ENCODE assay signal across 14 cellular contexts in the genomic region with DNA sequence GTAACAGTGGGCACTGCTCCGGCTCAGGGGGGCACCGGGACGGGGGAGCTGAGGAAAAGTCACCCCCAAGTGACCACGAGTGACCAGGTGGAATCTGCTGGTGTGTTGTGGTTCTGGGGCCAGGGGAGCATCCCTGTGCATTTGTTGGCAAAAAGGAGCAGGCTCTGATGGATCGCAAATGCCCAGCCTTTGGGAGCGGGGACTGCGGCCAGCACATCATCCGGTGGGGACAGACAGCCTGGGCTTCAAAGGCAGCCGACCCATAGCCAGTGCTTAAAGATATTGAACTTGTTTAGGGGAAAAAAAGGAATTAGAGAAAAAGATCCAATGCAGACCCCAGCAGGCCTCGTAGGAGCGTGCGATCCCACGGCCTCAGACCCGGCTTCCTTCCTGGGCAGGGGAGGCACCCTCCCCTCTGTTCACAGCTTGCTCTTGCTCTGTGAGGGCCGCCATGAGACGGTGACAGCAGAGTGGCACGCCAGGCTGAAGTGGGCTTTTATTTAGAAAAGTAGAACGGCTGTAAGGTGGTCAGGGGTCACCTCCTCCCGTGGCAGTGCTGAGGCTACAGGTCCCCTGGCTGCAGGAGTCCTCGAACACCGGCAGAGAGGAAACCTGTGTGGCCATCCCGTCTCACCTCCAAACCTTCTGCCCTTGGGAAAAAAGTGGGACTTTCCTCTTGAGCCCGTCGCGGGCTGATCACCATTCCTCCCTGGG. TPM values are rescaled to one million over a fixed set of nuclear protein-coding genes. Genes with fewer than 3 reads are reported as not detected.
DNase-seq lines count a peak whose midpoint lies in the region; FAIRE-seq and TF ChIP-seq lines count a peak whose summit lies in the region.
"Had no signal": no experiment of that assay in that cellular context is flagged by ENCODE, and none has a peak within 500 bp of the region (broad histone marks: within the 10 kb centered on the region; RNA-seq: fewer than 3 reads in every experiment).

No MANE protein-coding gene starts in this region.

- no peaks in the 10 kb centered on the region for H3K4me1 Mint-ChIP-seq in activated naive CD8-positive, alpha-beta T cell treated with anti-CD3 and anti-CD28 coated beads for 36 hours

- H3K4me1 ChIP-seq in GM23248 (ENCODE audit: insufficient read depth) (peaks cover 21% of the 10 kb centered on the region), esophagus muscularis mucosa (peaks cover 17 to 59% (median 50%) of the 10 kb centered on the region in 4 donors), osteoblast (ENCODE audit: insufficient read depth, low read length) (peaks cover 13% of the 10 kb centered on the region), tibial artery (peaks cover 0 to 60% (median 35%) of the 10 kb centered on the region in 4 donors)

- H3K9me2 ChIP-seq in GM23248 (ENCODE audit: insufficient read depth) = no peaks in the 10 kb centered on the region

- no peak for TF ChIP-seq EP300 in esophagus muscularis mucosa (IDR thresholded peaks at IDR 0.05)

- no peak for FAIRE-seq in GM12892 (lab: Jason Lieb, UNC)
- FAIRE-seq: A549, HTR-8/SVneo, K562 had no signal

- no peak overlapping the region for H3K4me3 Mint-ChIP-seq in activated naive CD8-positive, alpha-beta T cell treated with anti-CD3 and anti-CD28 coated beads for 36 hours

- H2AFZ ChIP-seq in GM23248 = no peak overlapping the region
- no peak overlapping the region for H2AFZ ChIP-seq in osteoblast (ENCODE audit: low read length)

- TF ChIP-seq CTCF in esophagus muscularis mucosa (IDR thresholded peaks at IDR 0.05) = no peak
- TF ChIP-seq CTCF in osteoblast (IDR thresholded peaks at IDR 0.05; ENCODE audit: extremely low read depth, low read depth, low read length) = no peak
- no peak for TF ChIP-seq CTCF in tibial artery (IDR thresholded peaks at IDR 0.05)

- peaks cover 97% of the 10 kb centered on the region for H3K79me2 ChIP-seq in GM23248 (ENCODE audit: insufficient read depth)
- H3K79me2 ChIP-seq in osteoblast (ENCODE audit: insufficient read depth, low read length) = peaks cover 95% of the 10 kb centered on the region

- 94 to 97% methylated on average over 25 of the region's 25 CpGs for WGBS in GM23248 (ENCODE audit: low coverage in 1 of 2, low lambda C conversion rate in 2 of 2, missing lambda C conversion rate in 2 of 2), 2 experiments
- 89% methylated on average over 23 of the region's 25 CpGs for WGBS in esophagus muscularis mucosa

- H3K36me3 ChIP-seq in GM23248 (ENCODE audit: low read depth) = peaks cover 6% of the 10 kb centered on the region; the same call in 1 of the 2 replicates
- no peaks in the 10 kb centered on the region for H3K36me3 ChIP-seq in esophagus muscularis mucosa
- H3K36me3 ChIP-seq in osteoblast (ENCODE audit: insufficient read depth, low read length) = peaks cover 21% of the 10 kb centered on the region
- no peaks in the 10 kb centered on the region for H3K36me3 ChIP-seq in tibial artery

- no peaks in the 10 kb centered on the region for H3K36me3 Mint-ChIP-seq in activated naive CD8-positive, alpha-beta T cell treated with anti-CD3 and anti-CD28 coated beads for 36 hours

- H3K9ac ChIP-seq in GM23248 = 0 out of 2 replicates have a peak overlapping the region, but pooled peaks have one; percentile 20

- H3K4me2 ChIP-seq in GM23248 (ENCODE audit: unreplicated experiment) (no peak overlapping the region), osteoblast (ENCODE audit: insufficient read depth, low read length) (no peak overlapping the region)
- H3K4me2 ChIP-seq: A549 had no signal

- H3K4me3 ChIP-seq in GM23248 (no peak overlapping the region), esophagus muscularis mucosa (no peak overlapping the region), osteoblast (ENCODE audit: insufficient read depth, low read length) (no peak overlapping the region), tibial artery (no peak overlapping the region)
- H3K4me3 ChIP-seq: A549, K562 had no signal

- no peaks in the 10 kb centered on the region for H3K27me3 ChIP-seq in GM23248 (replicated peaks; ENCODE audit: insufficient read depth)
- H3K27me3 ChIP-seq in esophagus muscularis mucosa = no peaks in the 10 kb centered on the region
- H3K27me3 ChIP-seq in osteoblast (ENCODE audit: insufficient read depth, low read length) = no peaks in the 10 kb centered on the region
- H3K27me3 ChIP-seq in tibial artery = no peaks in the 10 kb centered on the region

- no peak for TF ChIP-seq POLR2A in esophagus muscularis mucosa (IDR thresholded peaks at IDR 0.05; ENCODE audit: low read depth)
- no peak for TF ChIP-seq POLR2A in GM12892 (IDR thresholded peaks at IDR 0.05; ENCODE audit: low read depth, low read length)

- H3F3A ChIP-seq in GM23248 (ENCODE audit: insufficient read depth) = peaks cover 40% of the 10 kb centered on the region

- intact Hi-C loops in esophagus muscularis mucosa (cut with DNase I) = no loop called here
- intact Hi-C loops in tibial artery (cut with DNase I; ENCODE audit: low total_unique reads) = no loop called here

- DNase-seq in GM23248 = no peak
- DNase-seq in esophagus muscularis mucosa (ENCODE audit: extremely low spot score) = no peak
- peak; percentile 66 for DNase-seq in osteoblast (ENCODE audit: insufficient read length, low spot score, missing footprints)
- peak in 1 of 2 donors; percentile 64 for DNase-seq in tibial artery
- DNase-seq in activated naive CD8-positive, alpha-beta T cell treated with anti-CD3 and anti-CD28 coated beads for 36 hours = no peak
- no peak for DNase-seq in activated CD4-positive, alpha-beta T cell treated with anti-CD3 and anti-CD28 coated beads, Interleukin-2, amount 50 U/mL, for 4 hours
- no peak for DNase-seq in GM12892 (ENCODE audit: insufficient read length)
- DNase-seq: GOT3, NCI-H1436, NCI-H2029 treated with DMSO at 0.1 percent for 48 hours, NCI-H524 had no signal

- H3K27ac Mint-ChIP-seq in activated naive CD8-positive, alpha-beta T cell treated with anti-CD3 and anti-CD28 coated beads for 36 hours = no peak overlapping the region

- in situ Hi-C loops in GM23248 (cut with MboI) = no loop called here

- peaks cover 45% of the 10 kb centered on the region for H4K20me1 ChIP-seq in GM23248 (ENCODE audit: insufficient read depth)
- peaks cover 96% of the 10 kb centered on the region for H4K20me1 ChIP-seq in osteoblast (ENCODE audit: insufficient read depth, low read length)

- no peaks in the 10 kb centered on the region for H3K9me3 Mint-ChIP-seq in activated naive CD8-positive, alpha-beta T cell treated with anti-CD3 and anti-CD28 coated beads for 36 hours

- H3K27ac ChIP-seq in GM23248 (no peak overlapping the region), esophagus muscularis mucosa (replicated peaks in 1 of 4) (peak overlapping the region in 3 of 4 donors; percentile 31 to 55 (median 55)), osteoblast (ENCODE audit: low read depth, low read length) (no peak overlapping the region), tibial artery (peak overlapping the region; percentile 62 to 72)

- no peaks in the 10 kb centered on the region for H3K9me3 ChIP-seq in GM23248 (ENCODE audit: low read depth)
- no peaks in the 10 kb centered on the region for H3K9me3 ChIP-seq in esophagus muscularis mucosa
- no peaks in the 10 kb centered on the region for H3K9me3 ChIP-seq in osteoblast (ENCODE audit: low read depth, low read length)
- H3K9me3 ChIP-seq in tibial artery = no peaks in the 10 kb centered on the region
- H3K9me3 ChIP-seq: A549 had no signal

- no peaks in the 10 kb centered on the region for H3K27me3 Mint-ChIP-seq in activated naive CD8-positive, alpha-beta T cell treated with anti-CD3 and anti-CD28 coated beads for 36 hours

RNA-seq across cellular contexts. Expression of a gene that starts 41.2 kb away (rescaled TPM):
- total RNA-seq in GM23248 (2014; rRNA removed; shearing (Covaris generic)) = 812 and 897 TPM in 2 replicates
- polyA plus RNA-seq in GM23248 (2016; fragmentation: Nextera tagmentation; extraction: Ambion mirVana) = 206 and 211 TPM in 2 replicates
- total RNA-seq in esophagus muscularis mucosa = 10 to 100 TPM; 36.0 to 89.5 (median 56.4) TPM
- 571 and 801 TPM in 2 replicates for total RNA-seq in osteoblast
- total RNA-seq in activated naive CD8-positive, alpha-beta T cell treated with anti-CD3 and anti-CD28 coated beads for 36 hours = under 1 TPM; 0.23 to 0.24 TPM
- polyA plus RNA-seq in GM12892 (2012; ENCODE audit: missing spikeins) = 3.1 TPM

Comparison
In these comparisons a context has a peak if more than half of its experiments do, and no peak if none do; other contexts are left out.
1. H3K27ac ChIP-seq: peak in esophagus muscularis mucosa (3 of 4) and tibial artery (2 of 2); none in GM23248 (single experiment) and osteoblast (single experiment).
2. RNA of a gene that starts 41.2 kb away (total RNA-seq): 812 to 897 TPM in GM23248, 571 to 801 TPM in osteoblast and 36.0 to 89.5 TPM in esophagus muscularis mucosa; 0.23 to 0.24 TPM in activated naive CD8-positive, alpha-beta T cell treated with anti-CD3 and anti-CD28 coated beads for 36 hours; every median in the first group is over 10 times any median in the second.